In genomic region chr12:1858456-1858855, GRCh38 we compare ENCODE assay signal across 22 cellular contexts. TPM values are rescaled to one million over a fixed set of nuclear protein-coding genes. Genes with fewer than 3 reads are reported as not detected.
"Had no signal": no experiment of that assay in that cellular context is flagged by ENCODE, and none has a peak within 500 bp of the region (broad histone marks: within the 10 kb centered on the region; RNA-seq: fewer than 3 reads in every experiment).

No MANE protein-coding gene starts in this region.

- DNase-seq: IMR-90, Karpas-422, KG1, MG63, NCI-H1092 treated with DMSO at 0.1 percent for 48 hours, NCI-H1436, NCI-H187, NCI-H2029, NCI-H2081 treated with DMSO at 0.1 percent for 48 hours, NCI-H2171, NCI-H226, NCI-H446, NCI-H510A, NCI-H524 treated with DMSO at 0.1 percent for 48 hours, NCI-H69, NCI-H774, RPMI8226, SHP77, SK-N-SH had no signal

- H3K27me3 ChIP-seq: MG63 had no signal

- H3K9me3 ChIP-seq: MG63 had no signal

- H3K36me3 ChIP-seq: MG63 had no signal

- H3K4me2 ChIP-seq: SK-N-SH had no signal

- H3K9ac ChIP-seq: SK-N-SH had no signal

- ATAC-seq: HepG2 had no signal

- H3K4me3 ChIP-seq: MG63 had no signal

RNA-seq across cellular contexts. Expression of gene LRTM2, which starts 38.1 kb away (rescaled TPM):
- total RNA-seq: HepG2, HT1080, IMR-90, SK-MEL-5 had no signal
- polyA plus RNA-seq: IMR-90, SK-N-SH had no signal

RNA-seq across cellular contexts. Expression of gene CACNA2D4, which starts 60.0 kb away (rescaled TPM):
- total RNA-seq: SK-MEL-5 had no signal
